ENCODE assay signal across 25 cellular contexts in genomic region chr6:105163186-105163585, GRCh38. TPM values are rescaled to one million over a fixed set of nuclear protein-coding genes. Genes with fewer than 3 reads are reported as not detected.
A peak's percentile ranks its signal among the peaks of the same experiment; 100 is the strongest.
DNase-seq lines count a peak whose midpoint lies in the region; FAIRE-seq and TF ChIP-seq lines count a peak whose summit lies in the region.
"Had no signal": no experiment of that assay in that cellular context is flagged by ENCODE, and none has a peak within 500 bp of the region (broad histone marks: within the 10 kb centered on the region; RNA-seq: fewer than 3 reads in every experiment).

No MANE protein-coding gene starts in this region.

- no peaks in the 10 kb centered on the region for H3K27me3 ChIP-seq in skeletal muscle tissue (ENCODE audit: control insufficient read depth in 3 of 3, insufficient read depth in 3 of 3, low read length in 3 of 3)
- H3K27me3 ChIP-seq in suprapubic skin, result peaks cover 3% of the 10 kb centered on the region
- H3K27me3 ChIP-seq in esophagus squamous epithelium, result no peaks in the 10 kb centered on the region

- FAIRE-seq in islet of Langerhans (lab: Jason Lieb, UNC), result peak; percentile 62
- FAIRE-seq: GM12878, GM19239, HTR-8/SVneo had no signal

- H3K4me3 ChIP-seq in skeletal muscle tissue (ENCODE audit: low read length in 3 of 3) (no peak overlapping the region), suprapubic skin (no peak overlapping the region), esophagus squamous epithelium (no peak overlapping the region)
- H3K4me3 ChIP-seq: GM12878, GM23248, HAP-1 had no signal

- H3K27ac ChIP-seq in skeletal muscle tissue (ENCODE audit: low read depth, low read length) (peak overlapping the region; percentile 91), suprapubic skin (no peak overlapping the region), esophagus squamous epithelium (no peak overlapping the region)
- H3K27ac ChIP-seq: GM23248 had no signal

- TF ChIP-seq EP300 in suprapubic skin (IDR thresholded peaks at IDR 0.05), result no peak

- intact Hi-C loops in esophagus squamous epithelium (cut with DNase I), result no loop called here

- H3K9me3 ChIP-seq in skeletal muscle tissue (ENCODE audit: control insufficient read depth in 3 of 3, low read length in 3 of 3) (no peaks in the 10 kb centered on the region), suprapubic skin (no peaks in the 10 kb centered on the region), esophagus squamous epithelium (no peaks in the 10 kb centered on the region)
- H3K9me3 ChIP-seq: Caco-2, HAP-1 had no signal

- H3K4me1 ChIP-seq in skeletal muscle tissue (ENCODE audit: control insufficient read depth in 3 of 3, insufficient read depth in 3 of 3, low read length in 3 of 3) (peaks cover 35 to 44% (median 41%) of the 10 kb centered on the region in 3 donors), suprapubic skin (no peaks in the 10 kb centered on the region), esophagus squamous epithelium (no peaks in the 10 kb centered on the region)
- H3K4me1 ChIP-seq: Caco-2, HAP-1 had no signal

- DNase-seq in NCI-H510A treated with DMSO at 0.1 percent for 48 hours (lab: John Stamatoyannopoulos, UW) (peak; percentile 4), NCI-H510A (lab: John Stamatoyannopoulos, UW) (no peak), NCI-H2171 treated with DMSO at 0.1 percent for 48 hours (lab: John Stamatoyannopoulos, UW) (peak; percentile 84), AG20443 (ENCODE audit: low spot score) (no peak), suprapubic skin (ENCODE audit: low spot score in 2 of 2) (no peak), esophagus squamous epithelium (lab: John Stamatoyannopoulos, UW) (no peak)
- DNase-seq: 8988T, Caco-2, GM23248, Karpas-422, MM.1S, NCI-H1092, NCI-H1436 treated with DMSO at 0.1 percent for 48 hours, NCI-H2029, NCI-H774, PC-3, RPMI8226, SHP77 treated with DMSO at 0.1 percent for 48 hours had no signal

- TF ChIP-seq POLR2A in suprapubic skin (IDR thresholded peaks at IDR 0.05) (no peak), esophagus squamous epithelium (IDR thresholded peaks at IDR 0.05) (no peak)

- H3K36me3 ChIP-seq in skeletal muscle tissue (ENCODE audit: control insufficient read depth in 3 of 3, insufficient read depth in 3 of 3, low read length in 3 of 3), result peaks cover 3 to 7% (median 5%) of the 10 kb centered on the region in 3 donors
- H3K36me3 ChIP-seq in suprapubic skin, result no peaks in the 10 kb centered on the region
- no peaks in the 10 kb centered on the region for H3K36me3 ChIP-seq in esophagus squamous epithelium
- H3K36me3 ChIP-seq: HAP-1 had no signal

- TF ChIP-seq CTCF in suprapubic skin (IDR thresholded peaks at IDR 0.05) (no peak), esophagus squamous epithelium (IDR thresholded peaks at IDR 0.05) (no peak)

- peak overlapping the region; percentile 13 to 46 (median 20) for H3K9ac ChIP-seq in skeletal muscle tissue (ENCODE audit: low read depth in 1 of 3, low read length in 3 of 3)
- H3K9ac ChIP-seq: GM23248 had no signal

RNA-seq across cellular contexts. Expression of gene POPDC3, which starts 16.6 kb away (rescaled TPM):
- 52.2 TPM for total RNA-seq in skeletal muscle tissue
- not detected for total RNA-seq in suprapubic skin
- under 1 TPM in 1 of 4 donors, not detected in 3; 0.38 TPM for total RNA-seq in esophagus squamous epithelium
- total RNA-seq: B cell, GM12878 had no signal

Comparison
In these comparisons a context has a peak if more than half of its experiments do, and no peak if none do; other contexts are left out.
1. DNase-seq: peak in NCI-H510A treated with DMSO at 0.1 percent for 48 hours (single experiment) and NCI-H2171 treated with DMSO at 0.1 percent for 48 hours (single experiment); none in NCI-H510A (single experiment), AG20443 (single experiment), suprapubic skin (0 of 2) and esophagus squamous epithelium (single experiment).
2. RNA of gene POPDC3, which starts 16.6 kb away (total RNA-seq): 52.2 TPM in skeletal muscle tissue (single experiment); 0.38 TPM in esophagus squamous epithelium and not detected in suprapubic skin; every median in the first group is over 10 times any median in the second.